In the genomic region with DNA sequence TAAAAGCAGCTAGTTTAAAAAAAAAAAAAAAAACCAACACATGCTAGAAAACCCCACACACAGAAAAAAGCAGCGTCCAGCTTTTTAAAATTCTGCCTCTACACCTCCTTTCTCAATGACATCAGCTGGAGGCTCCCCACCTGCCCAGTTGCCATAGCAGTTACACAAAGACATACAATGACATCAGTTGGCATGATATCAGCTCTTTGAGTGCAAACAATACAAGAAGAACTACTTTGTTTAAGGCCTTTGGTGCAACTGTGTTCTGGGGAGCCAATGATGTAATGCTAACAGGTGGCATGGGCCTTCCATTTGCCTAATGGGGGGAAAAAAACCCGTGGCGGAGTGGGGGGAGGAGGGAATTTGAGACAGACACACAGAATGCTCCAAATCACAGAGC, we compare ENCODE assay signal across 8 cellular contexts. TPM values are rescaled to one million over a fixed set of nuclear protein-coding genes. Genes with fewer than 3 reads are reported as not detected.
A peak's percentile ranks its signal among the peaks of the same experiment; 100 is the strongest.
DNase-seq lines count a peak whose midpoint lies in the region; ATAC-seq and TF ChIP-seq lines count a peak whose summit lies in the region.

No MANE protein-coding gene starts in this region.

- H3K4me1 ChIP-seq in rectal smooth muscle tissue (ENCODE audit: control insufficient read depth, insufficient read depth, low read length) = peaks cover 54% of the 10 kb centered on the region

- POLR2A ChIA-PET in activated CD4-positive, alpha-beta memory T cell treated with anti-CD3 and anti-CD28 coated beads for 36 hours (lab: Charles Lee) = interaction anchor here (1.0 to 4.9 kb wide), 5 partner anchors 11 to 268 kb away, joined by 3 to 49 read pairs (median 5); partner anchors contain the start of gene DUSP10
- POLR2A ChIA-PET in HEK293T (lab: Yijun Ruan, JAX) = interaction anchor here (1.0 kb wide), 1 partner anchor 33 kb away, joined by 5 read pairs; the partner anchor contains the start of gene DUSP10

- H3K27ac Mint-ChIP-seq in activated CD4-positive, alpha-beta memory T cell treated with anti-CD3 and anti-CD28 coated beads for 36 hours = peak overlapping the region; percentile 86

- intact Hi-C loops in activated CD4-positive, alpha-beta memory T cell treated with anti-CD3 and anti-CD28 coated beads for 36 hours (cut with micrococcal nuclease) = loop anchor here (1.0 kb wide), 8 partner anchors 11 to 285 kb away; partner anchors contain the start of gene DUSP10

- CTCF ChIA-PET in activated CD4-positive, alpha-beta memory T cell treated with anti-CD3 and anti-CD28 coated beads for 36 hours (lab: Charles Lee) = interaction anchor here (0.6 to 3.5 kb wide), 3 partner anchors 32 to 746 kb away, joined by 3 to 22 read pairs (median 4); partner anchors contain the start of gene DUSP10
- CTCF ChIA-PET in HEK293T (lab: Yijun Ruan, JAX) = no interaction called here

- peaks cover 60% of the 10 kb centered on the region for H3K4me1 Mint-ChIP-seq in activated CD4-positive, alpha-beta memory T cell treated with anti-CD3 and anti-CD28 coated beads for 36 hours (ENCODE audit: low read depth)

- no peaks in the 10 kb centered on the region for H3K27me3 ChIP-seq in rectal smooth muscle tissue (ENCODE audit: control insufficient read depth, insufficient read depth, low read length)

- no peak overlapping the region for H3K9ac ChIP-seq in rectal smooth muscle tissue (ENCODE audit: low read length)

- no peaks in the 10 kb centered on the region for H3K36me3 ChIP-seq in rectal smooth muscle tissue (ENCODE audit: control insufficient read depth, insufficient read depth, low read length)

- H3K27me3 Mint-ChIP-seq in activated CD4-positive, alpha-beta memory T cell treated with anti-CD3 and anti-CD28 coated beads for 36 hours = no peaks in the 10 kb centered on the region

- peak overlapping the region; percentile 26 for H3K4me3 Mint-ChIP-seq in activated CD4-positive, alpha-beta memory T cell treated with anti-CD3 and anti-CD28 coated beads for 36 hours

- peak overlapping the region; percentile 88 for H3K27ac ChIP-seq in rectal smooth muscle tissue (ENCODE audit: low read depth, low read length)

- no peak overlapping the region for H3K4me3 ChIP-seq in rectal smooth muscle tissue (ENCODE audit: low read length)

- H3K9me3 Mint-ChIP-seq in activated CD4-positive, alpha-beta memory T cell treated with anti-CD3 and anti-CD28 coated beads for 36 hours = no peaks in the 10 kb centered on the region

- peak; percentile 39 for ATAC-seq in HG02840 (IDR thresholded peaks at IDR 0.05; ENCODE audit: low FRiP score, unreplicated experiment)

- DNase-seq in GM10266 (ENCODE audit: extremely low spot score) (peak; percentile 58), NCI-H2081 (lab: John Stamatoyannopoulos, UW) (peak; percentile 96 to 99), fibroblast of peridontal ligament (ENCODE audit: extremely low read depth) (peak; percentile 71), epidermal melanocyte (ENCODE audit: insufficient read length, low spot score) (no peak), HEK293T (ENCODE audit: extremely low spot score) (no peak)
- DNase-seq in activated CD4-positive, alpha-beta memory T cell treated with anti-CD3 and anti-CD28 coated beads for 36 hours = peak; percentile 63

- TF ChIP-seq CTCF in GM10266 (IDR thresholded peaks at IDR 0.05; ENCODE audit: control insufficient read depth, insufficient read depth, low read depth, missing control alignments) = no peak

- H3K36me3 Mint-ChIP-seq in activated CD4-positive, alpha-beta memory T cell treated with anti-CD3 and anti-CD28 coated beads for 36 hours = peaks cover 20% of the 10 kb centered on the region

TF ChIP-seq in HEK293T, 16 proteins besides CTCF, POLR2A, EP300 and RAD21:
- TF ChIP-seq FOXA1 (IDR thresholded peaks at IDR 0.05) (no peak), FOXM1 (IDR thresholded peaks at IDR 0.05; ENCODE audit: borderline replicate concordance) (no peak), NFRKB (IDR thresholded peaks at IDR 0.05) (no peak), ELF4 (IDR thresholded peaks at IDR 0.05) (no peak), LEF1 (IDR thresholded peaks at IDR 0.05; ENCODE audit: borderline replicate concordance) (no peak), SUZ12 (IDR thresholded peaks at IDR 0.05) (no peak), TARDBP (IDR thresholded peaks at IDR 0.05) (no peak), ARNT (IDR thresholded peaks at IDR 0.05) (no peak), HDGF (IDR thresholded peaks at IDR 0.05; ENCODE audit: borderline replicate concordance) (no peak), BHLHE40 (IDR thresholded peaks at IDR 0.05; ENCODE audit: borderline replicate concordance) (no peak), FOXK2 (IDR thresholded peaks at IDR 0.05) (no peak)
- TF ChIP-seq, protein P1, sequence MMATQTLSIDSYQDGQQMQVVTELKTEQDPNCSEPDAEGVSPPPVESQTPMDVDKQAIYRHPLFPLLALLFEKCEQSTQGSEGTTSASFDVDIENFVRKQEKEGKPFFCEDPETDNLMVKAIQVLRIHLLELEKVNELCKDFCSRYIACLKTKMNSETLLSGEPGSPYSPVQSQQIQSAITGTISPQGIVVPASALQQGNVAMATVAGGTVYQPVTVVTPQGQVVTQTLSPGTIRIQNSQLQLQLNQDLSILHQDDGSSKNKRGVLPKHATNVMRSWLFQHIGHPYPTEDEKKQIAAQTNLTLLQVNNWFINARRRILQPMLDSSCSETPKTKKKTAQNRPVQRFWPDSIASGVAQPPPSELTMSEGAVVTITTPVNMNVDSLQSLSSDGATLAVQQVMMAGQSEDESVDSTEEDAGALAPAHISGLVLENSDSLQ (IDR thresholded peaks at IDR 0.05) = no peak

RNA-seq across cellular contexts. Expression of gene DUSP10, which starts 32.9 kb away (rescaled TPM):
- total RNA-seq in activated CD4-positive, alpha-beta memory T cell treated with anti-CD3 and anti-CD28 coated beads for 36 hours = 1 to 10 TPM; 8.8 to 8.9 TPM

Comparison
In these comparisons a context has a peak if more than half of its experiments do, and no peak if none do; other contexts are left out.
1. DNase-seq: peak in GM10266 (single experiment), NCI-H2081 (2 of 2), activated CD4-positive, alpha-beta memory T cell treated with anti-CD3 and anti-CD28 coated beads for 36 hours (single experiment) and fibroblast of peridontal ligament (single experiment); none in epidermal melanocyte (single experiment) and HEK293T (single experiment).